In the genomic region with DNA sequence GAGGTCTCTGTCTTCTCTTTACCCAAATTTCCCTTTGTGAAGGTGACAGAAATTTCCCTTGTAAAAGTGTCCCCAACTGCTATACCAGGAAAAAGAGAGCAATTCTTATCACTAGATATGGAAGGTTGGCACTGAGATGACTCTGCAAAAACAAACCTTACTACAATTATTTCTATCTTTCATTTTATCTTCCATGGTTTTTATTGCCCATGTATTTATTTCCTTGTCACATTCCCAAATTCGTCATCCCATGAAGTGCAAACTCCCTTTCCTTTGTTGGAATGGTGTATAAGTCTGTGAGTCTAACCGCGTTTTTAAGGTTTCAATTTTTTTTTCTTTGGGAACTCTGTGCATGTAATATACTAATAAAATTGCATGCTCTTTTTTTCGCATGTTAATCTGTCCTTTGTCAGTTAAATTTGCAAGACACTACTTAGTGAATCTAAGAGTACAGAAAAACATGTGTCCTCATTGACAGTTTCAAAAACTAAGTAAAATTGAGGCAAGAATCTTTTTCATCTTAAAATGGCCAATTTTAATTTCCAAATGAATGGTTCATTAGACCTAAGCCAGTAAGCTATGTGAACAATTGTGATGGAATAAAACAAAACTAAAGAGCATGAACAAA, we compare ENCODE assay signal across 21 cellular contexts.
"Had no signal": no experiment of that assay in that cellular context is flagged by ENCODE, and none has a peak within 500 bp of the region (broad histone marks: within the 10 kb centered on the region; RNA-seq: fewer than 3 reads in every experiment).

No MANE protein-coding gene starts in this region.

- H3K27me3 ChIP-seq: brain microvascular endothelial cell, right atrium auricular region had no signal

- FAIRE-seq: keratinocyte, TTC549 had no signal

- H3K27ac Mint-ChIP-seq: activated naive CD8-positive, alpha-beta T cell treated with anti-CD3 and anti-CD28 coated beads for 36 hours; type B pancreatic cell had no signal

- H3K27me3 Mint-ChIP-seq: central memory CD8-positive, alpha-beta T cell; type B pancreatic cell had no signal

- H3K4me3 ChIP-seq: coronary artery, left ventricle myocardium inferior, right atrium auricular region had no signal

- H3K36me3 ChIP-seq: brain microvascular endothelial cell, left ventricle myocardium inferior, right atrium auricular region had no signal

- H3K36me3 Mint-ChIP-seq: type B pancreatic cell had no signal

- H3K9me3 ChIP-seq: left ventricle myocardium inferior, right atrium auricular region had no signal

- DNase-seq: activated CD4-positive, alpha-beta T cell treated with anti-CD3 and anti-CD28 coated beads, Interleukin-2, amount 50 U/mL, for 4 hours; activated CD8-positive, alpha-beta memory T cell treated with anti-CD3 and anti-CD28 coated beads, Interleukin-2, amount 10 ng/mL, durations not matched to agents 7 days and 5 days; activated effector memory CD4-positive, alpha-beta T cell treated with Interleukin-2 at 50 U/mL for 16 hours; activated naive CD8-positive, alpha-beta T cell treated with anti-CD3 and anti-CD28 coated beads for 36 hours; activated T-cell treated with anti-CD3 and anti-CD28 coated beads, Interleukin-2, amount 50 U/mL, for 1 hour; brain microvascular endothelial cell; left ventricle myocardium inferior; mesenchymal stem cell; nucleus accumbens; stimulated activated CD4-positive, alpha-beta T cell treated with anti-CD3 and anti-CD28 coated beads, Interleukin-15, amount 100 ng/mL, for 24 hours; stimulated activated CD4-positive, alpha-beta T cell treated with anti-CD3 and anti-CD28 coated beads, Interleukin-4, amount 100 ng/mL, for 24 hours; stimulated activated naive CD8-positive, alpha-beta T cell treated with anti-CD3 and anti-CD28 coated beads, Interleukin-15, Interleukin-2, amounts not matched to agents 100 U/mL and 50 U/mL, for 24 hours had no signal

- H3K9me3 Mint-ChIP-seq: activated naive CD8-positive, alpha-beta T cell treated with anti-CD3 and anti-CD28 coated beads for 36 hours; central memory CD8-positive, alpha-beta T cell; nephron; type B pancreatic cell had no signal

- H3K27ac ChIP-seq: brain microvascular endothelial cell, coronary artery, left ventricle myocardium inferior, right atrium auricular region had no signal

- H3K4me3 Mint-ChIP-seq: activated CD8-positive, alpha-beta memory T cell treated with anti-CD3 and anti-CD28 coated beads, Interleukin-2, amount 10 ng/mL, durations not matched to agents 7 days and 5 days; activated naive CD8-positive, alpha-beta T cell treated with anti-CD3 and anti-CD28 coated beads for 36 hours; central memory CD8-positive, alpha-beta T cell; nephron; type B pancreatic cell had no signal

- ATAC-seq: activated CD4-positive, CD25-positive, alpha-beta regulatory T cell treated with anti-CD3 and anti-CD28 coated beads, Interleukin-2, amount 50 U/mL, for 24 hours; activated CD8-positive, alpha-beta memory T cell treated with anti-CD3 and anti-CD28 coated beads, Interleukin-2, amount 10 ng/mL, durations not matched to agents 7 days and 5 days; esophagus mucosa; stimulated activated naive CD8-positive, alpha-beta T cell treated with anti-CD3 and anti-CD28 coated beads, Interleukin-15, Interleukin-2, amounts not matched to agents 100 U/mL and 50 U/mL, for 24 hours had no signal
